ENCODE assay signal across 9 cellular contexts in genomic region chr19:39502640-39503417, GRCh38. TPM values are rescaled to one million over a fixed set of nuclear protein-coding genes. Genes with fewer than 3 reads are reported as not detected.
DNase-seq lines count a peak whose midpoint lies in the region; ATAC-seq, FAIRE-seq and TF ChIP-seq lines count a peak whose summit lies in the region.
"Had no signal": no experiment of that assay in that cellular context is flagged by ENCODE, and none has a peak within 500 bp of the region (broad histone marks: within the 10 kb centered on the region; RNA-seq: fewer than 3 reads in every experiment).

No MANE protein-coding gene starts in this region.

- WGBS in mammary epithelial cell (ENCODE audit: low coverage, missing lambda C conversion rate) = 30% methylated on average over 18 of the region's 69 CpGs
- WGBS in HepG2 (ENCODE audit: low lambda C conversion rate) = 44% methylated on average over 4 of the region's 69 CpGs

- H3K4me3 Mint-ChIP-seq in CD4-positive, CD25-positive, alpha-beta regulatory T cell = peak overlapping the region in 2 of 4 donors; percentile 52 to 83

- TF ChIP-seq EP300 in HepG2 (IDR thresholded peaks at IDR 0.05; ENCODE audit: low read depth in 2 of 2, low read length in 2 of 2) = no peak
- TF ChIP-seq EP300 in HepG2 (CRISPR knock-in tag; IDR thresholded peaks at IDR 0.05; ENCODE audit: borderline replicate concordance) = peak; percentile 56; the same call in 1 of the 2 replicates

- no peaks in the 10 kb centered on the region for H3K36me3 ChIP-seq in CD4-positive, CD25-positive, alpha-beta regulatory T cell (ENCODE audit: control insufficient read depth, insufficient read depth, low read length)
- H3K36me3 ChIP-seq in mammary epithelial cell (ENCODE audit: insufficient read depth, low read length) = no peaks in the 10 kb centered on the region
- H3K36me3 ChIP-seq in HepG2 (replicated peaks in 1 of 2; ENCODE audit: control insufficient read depth in 1 of 2, insufficient read depth in 2 of 2, low read length in 2 of 2) = no peaks in the 10 kb centered on the region

- BruUV-seq in mammary epithelial cell (replicated peaks; lab: Mats Ljungman, UMichigan) (no TSS peak), HepG2 (replicated peaks; lab: Mats Ljungman, UMichigan) (no TSS peak)

- H3K9ac ChIP-seq in mammary epithelial cell (ENCODE audit: insufficient read depth, low read length) = no peak overlapping the region
- no peak overlapping the region for H3K9ac ChIP-seq in HepG2 (ENCODE audit: insufficient read depth, low read depth, low read length)

- TF ChIP-seq RAD21 in HepG2 (CRISPR knock-in tag; IDR thresholded peaks at IDR 0.05) = peak; percentile 74

- no peak for TF ChIP-seq POLR2A in HepG2 (IDR thresholded peaks at IDR 0.05; ENCODE audit: insufficient read depth in 1 of 2, low read depth in 2 of 2, low read length in 2 of 2)

- peak; percentile 60 for FAIRE-seq in HepG2 (lab: Jason Lieb, UNC)

- CTCF ChIA-PET in mammary epithelial cell (lab: Charles Lee; ENCODE audit: low non-redundant PET) (no interaction called here), HepG2 (lab: Yijun Ruan, JAX; ENCODE audit: low intra/inter-chr PET ratio, low total read pairs) (interaction anchor here (0.7 to 1.1 kb wide), 2 partner anchors 29 to 30 kb away, joined by 3 read pairs; no protein-coding TSS in a partner anchor)

- H3K4me3 ChIP-seq in CD4-positive, CD25-positive, alpha-beta regulatory T cell (ENCODE audit: low read depth, low read length) = no peak overlapping the region
- H3K4me3 ChIP-seq in Jurkat, Clone E6-1 (ENCODE audit: low read length) = peak overlapping the region; percentile 22
- H3K4me3 ChIP-seq in mammary epithelial cell (replicated peaks in 1 of 3; ENCODE audit: insufficient read depth in 1 of 3, low read depth in 2 of 3, low read length in 3 of 3) (no peak overlapping the region), HepG2 (replicated peaks in 1 of 3; ENCODE audit: insufficient read depth in 1 of 3, low read depth in 2 of 3, low read length in 3 of 3) (peak overlapping the region in 1 of 3 experiments; percentile 16; a peak in 1 of 6 replicates)

- H3K36me3 Mint-ChIP-seq in CD4-positive, CD25-positive, alpha-beta regulatory T cell = peaks cover 4% of the 10 kb centered on the region

- intact Hi-C loops in mammary epithelial cell (cut with micrococcal nuclease) = loop anchor here (2.0 kb wide), 1 partner anchor 62 kb away; no protein-coding TSS in a partner anchor
- intact Hi-C loops in HepG2 (cut with micrococcal nuclease; ENCODE audit: unreplicated experiment) = no loop called here

- H3K9me3 Mint-ChIP-seq in CD4-positive, CD25-positive, alpha-beta regulatory T cell = peaks cover 0 to 7% (median 0%) of the 10 kb centered on the region in 7 donors

- no peak overlapping the region for H3K27ac ChIP-seq in CD4-positive, CD25-positive, alpha-beta regulatory T cell (ENCODE audit: insufficient read depth, low read length, poor library complexity, severe bottlenecking)
- H3K27ac ChIP-seq in mammary epithelial cell (ENCODE audit: insufficient read depth, low read depth, low read length) (no peak overlapping the region), HepG2 (ENCODE audit: extremely low read length, insufficient read depth, low read length) (no peak overlapping the region)

- in situ Hi-C loops in mammary epithelial cell (cut with MboI; ENCODE audit: low sequenced_read_pairs in 2 of 2) (no loop called here), HepG2 (cut with HindIII; ENCODE audit: extremely low pct_ligation_motif_present, low pct_unique_long_range_greater_than_20kb) (no loop called here)

- H3K4me2 ChIP-seq in mammary epithelial cell (ENCODE audit: insufficient read depth, low read depth, low read length) = peak overlapping the region; percentile 72
- H3K4me2 ChIP-seq in HepG2 (ENCODE audit: low read depth, low read length) = peak overlapping the region; percentile 29

- ATAC-seq in CD4-positive, CD25-positive, alpha-beta regulatory T cell (ENCODE audit: low read depth in 2 of 2) = peak; percentile 79 to 80
- ATAC-seq in HepG2 = peak; percentile 46
- ATAC-seq in GM21737 (IDR thresholded peaks at IDR 0.05; ENCODE audit: unreplicated experiment) = no peak
- no peak for ATAC-seq in GM21360 (IDR thresholded peaks at IDR 0.05; ENCODE audit: unreplicated experiment)

- DNase-seq in CD4-positive, CD25-positive, alpha-beta regulatory T cell = peak; percentile 63 to 86 (median 75)
- DNase-seq in Jurkat, Clone E6-1 (ENCODE audit: low read depth, low spot score) = peak; percentile 75
- peak; percentile 52 to 67 (median 57) for DNase-seq in activated CD4-positive, CD25-positive, alpha-beta regulatory T cell (lab: John Stamatoyannopoulos, UW)
- DNase-seq in mammary epithelial cell = peak; percentile 53
- peak; percentile 56 for DNase-seq in HepG2 (ENCODE audit: low spot score)
- peak; percentile 35 to 50 for DNase-seq in stimulated activated CD8-positive, alpha-beta memory T cell treated with anti-CD3 and anti-CD28 coated beads, Interleukin-15, amount 100 ng/mL, for 4 hours (ENCODE audit: low read depth in 2 of 2)

- peaks cover 33% of the 10 kb centered on the region for H3K4me1 ChIP-seq in CD4-positive, CD25-positive, alpha-beta regulatory T cell (ENCODE audit: control insufficient read depth, insufficient read depth, low read length, poor library complexity, severe bottlenecking)
- H3K4me1 ChIP-seq in mammary epithelial cell (ENCODE audit: insufficient read depth, low read length) (peaks cover 16% of the 10 kb centered on the region), HepG2 (ENCODE audit: insufficient read depth, low read length) (peaks cover 39% of the 10 kb centered on the region)

- H3K27me3 ChIP-seq in CD4-positive, CD25-positive, alpha-beta regulatory T cell (ENCODE audit: control insufficient read depth, insufficient read depth, low read length) = peaks cover 20% of the 10 kb centered on the region
- H3K27me3 ChIP-seq in mammary epithelial cell (ENCODE audit: insufficient read depth, low read length) (peaks cover 16% of the 10 kb centered on the region), HepG2 (ENCODE audit: control insufficient read depth in 1 of 2, insufficient read depth in 2 of 2, low read length in 2 of 2) (peaks cover 20 to 75% of the 10 kb centered on the region in 2 experiments)

- POLR2A ChIA-PET in HepG2 (lab: Yijun Ruan, JAX) = interaction anchor here (0.6 to 1.0 kb wide), 2 partner anchors 22 to 67 kb away, joined by 3 to 6 read pairs; partner anchors contain the start of genes RPS16 and TIMM50

- H3K79me2 ChIP-seq in mammary epithelial cell (ENCODE audit: insufficient read depth, low read length) (no peaks in the 10 kb centered on the region), HepG2 (ENCODE audit: insufficient read depth, low read length) (no peaks in the 10 kb centered on the region)

- peaks cover 76% of the 10 kb centered on the region for H3K27me3 Mint-ChIP-seq in CD4-positive, CD25-positive, alpha-beta regulatory T cell

- TF ChIP-seq CTCF in mammary epithelial cell (conservative IDR thresholded peaks at IDR 0.05 in 1 of 2, IDR thresholded peaks at IDR 0.05 in 1 of 2; ENCODE audit: extremely low read depth in 1 of 2, insufficient read depth in 1 of 2, low read depth in 1 of 2, low read length in 2 of 2) (peak; percentile 61 to 67), HepG2 (CRISPR knock-in tag; IDR thresholded peaks at IDR 0.05) (peak; percentile 79)

- peak overlapping the region in 1 of 3 donors; percentile 83 for H3K27ac Mint-ChIP-seq in CD4-positive, CD25-positive, alpha-beta regulatory T cell

- dilution Hi-C loops in mammary epithelial cell (cut with HindIII; ENCODE audit: low sequenced_read_pairs) = loop anchor here (5.0 kb wide), 3 partner anchors 39 to 106 kb away; partner anchors contain the start of gene EID2

- no peaks in the 10 kb centered on the region for H3K9me3 ChIP-seq in CD4-positive, CD25-positive, alpha-beta regulatory T cell (ENCODE audit: control insufficient read depth in 2 of 2, low read length in 2 of 2)
- H3K9me3 ChIP-seq in mammary epithelial cell (replicated peaks; ENCODE audit: insufficient read depth, low read length) = no peaks in the 10 kb centered on the region
- H3K9me3 ChIP-seq in HepG2 (ENCODE audit: low read length) = no peaks in the 10 kb centered on the region

- H4K20me1 ChIP-seq in mammary epithelial cell (ENCODE audit: insufficient read depth, low read length) (no peaks in the 10 kb centered on the region), HepG2 (ENCODE audit: insufficient read depth, low read length) (no peaks in the 10 kb centered on the region)

- peak overlapping the region; percentile 78 for H2AFZ ChIP-seq in mammary epithelial cell (ENCODE audit: low read depth, low read length)
- no peak overlapping the region for H2AFZ ChIP-seq in HepG2 (ENCODE audit: low read length)

- H3K4me1 Mint-ChIP-seq in CD4-positive, CD25-positive, alpha-beta regulatory T cell = peaks cover 0 to 42% (median 26%) of the 10 kb centered on the region in 4 donors

RNA-seq across cellular contexts. Expression of gene DLL3, which starts 4.1 kb away (rescaled TPM):
- 0.17 TPM for total RNA-seq in CD4-positive, CD25-positive, alpha-beta regulatory T cell
- under 1 TPM in 1 of 4 donors, not detected in 3; 0.13 TPM for polyA plus RNA-seq in CD4-positive, CD25-positive, alpha-beta regulatory T cell
- 6.9 TPM for polyA plus RNA-seq in Jurkat, Clone E6-1 (2012; ENCODE audit: insufficient read depth, insufficient read length)
- total RNA-seq in mammary epithelial cell (1 to 10 TPM in 1 of 2 donors, under 1 TPM in 1; 0.33 to 1.9 TPM), HepG2 (2016; rRNA removed; fragmentation: Illumina TruSeq; extraction: Trizol) (0.35 and 0.53 TPM in 2 replicates)
- polyA plus RNA-seq in mammary epithelial cell (1.9 TPM), HepG2 (2011; rRNA removed) (0.55 and 0.60 TPM in 2 replicates)
- polyA minus RNA-seq in mammary epithelial cell = not detected
- total RNA-seq in HepG2 (2016; cell fraction: cytosol; rRNA removed; fragmentation: Illumina TruSeq; extraction: Trizol; ENCODE audit: low read depth) = 1.4 and 1.6 TPM in 2 replicates
- 0.28 and 0.37 TPM in 2 replicates for total RNA-seq in HepG2 (2016; cell fraction: insoluble cytoplasmic fraction; rRNA removed; fragmentation: Illumina TruSeq; extraction: Trizol)
- 0.90 and 0.93 TPM in 2 replicates for total RNA-seq in HepG2 (2016; cell fraction: membrane; rRNA removed; fragmentation: Illumina TruSeq; extraction: Trizol)
- total RNA-seq in HepG2 (2016; cell fraction: nucleus; rRNA removed; fragmentation: Illumina TruSeq; extraction: Trizol) = 0.16 and 0.31 TPM in 2 replicates
- polyA plus RNA-seq in HepG2 (2011; cell fraction: cytosol; rRNA removed) = 0.60 and 0.64 TPM in 2 replicates
- 0.27 and 0.33 TPM in 2 replicates for polyA plus RNA-seq in HepG2 (2011; cell fraction: nucleus; rRNA removed)
- 0.39 and 0.51 TPM in 2 replicates for polyA plus RNA-seq in HepG2 (2012)
- 1.9 and 2.0 TPM in 2 replicates for polyA plus RNA-seq in HepG2 (2016; cell fraction: cytosol; fragmentation: Illumina TruSeq; extraction: Trizol; ENCODE audit: low read depth)
- 0.54 and 0.55 TPM in 2 replicates for polyA plus RNA-seq in HepG2 (2016; cell fraction: insoluble cytoplasmic fraction; fragmentation: Illumina TruSeq; extraction: Trizol; ENCODE audit: low read depth)
- polyA plus RNA-seq in HepG2 (2016; cell fraction: membrane; fragmentation: Illumina TruSeq; extraction: Trizol; ENCODE audit: low read depth) = 0.90 and 1.1 TPM in 2 replicates
- 0.41 TPM in 2 replicates for polyA plus RNA-seq in HepG2 (2016; cell fraction: nucleus; fragmentation: Illumina TruSeq; extraction: Trizol; ENCODE audit: insufficient read depth, low read depth)
- 0.42 and 0.63 TPM in 2 replicates for polyA minus RNA-seq in HepG2 (2011; rRNA and poly(A)+ RNA removed; ENCODE audit: low replicate concordance)
- polyA minus RNA-seq in HepG2 (2011; cell fraction: cytosol; rRNA and poly(A)+ RNA removed) = not detected in 2 replicates
- 0.25 and 0.39 TPM in 2 replicates for polyA minus RNA-seq in HepG2 (2011; cell fraction: nucleus; rRNA and poly(A)+ RNA removed)
- total RNA-seq: skeletal muscle tissue had no signal

RNA-seq across cellular contexts. Expression of gene SELENOV, which starts 12.1 kb away (rescaled TPM):
- not detected for total RNA-seq in CD4-positive, CD25-positive, alpha-beta regulatory T cell
- not detected for polyA plus RNA-seq in CD4-positive, CD25-positive, alpha-beta regulatory T cell
- not detected for polyA plus RNA-seq in Jurkat, Clone E6-1 (2012; ENCODE audit: insufficient read depth, insufficient read length)
- not detected for total RNA-seq in mammary epithelial cell
- not detected for polyA plus RNA-seq in mammary epithelial cell
- polyA minus RNA-seq in mammary epithelial cell = not detected
- not detected in 2 replicates for total RNA-seq in HepG2 (2016; rRNA removed; fragmentation: Illumina TruSeq; extraction: Trizol)
- total RNA-seq in HepG2 (2016; cell fraction: cytosol; rRNA removed; fragmentation: Illumina TruSeq; extraction: Trizol; ENCODE audit: low read depth) = not detected in 2 replicates
- total RNA-seq in HepG2 (2016; cell fraction: insoluble cytoplasmic fraction; rRNA removed; fragmentation: Illumina TruSeq; extraction: Trizol) = not detected in 2 replicates
- not detected in 2 replicates for total RNA-seq in HepG2 (2016; cell fraction: membrane; rRNA removed; fragmentation: Illumina TruSeq; extraction: Trizol)
- total RNA-seq in HepG2 (2016; cell fraction: nucleus; rRNA removed; fragmentation: Illumina TruSeq; extraction: Trizol) = 0.47 TPM in 1 of 2 replicates, not detected in the other
- polyA plus RNA-seq in HepG2 (2011; rRNA removed) = not detected in 2 replicates
- polyA plus RNA-seq in HepG2 (2011; cell fraction: cytosol; rRNA removed) = not detected in 2 replicates
- 0.17 and 0.76 TPM in 2 replicates for polyA plus RNA-seq in HepG2 (2011; cell fraction: nucleus; rRNA removed)
- polyA plus RNA-seq in HepG2 (2012) = not detected in 2 replicates
- not detected in 2 replicates for polyA plus RNA-seq in HepG2 (2016; cell fraction: cytosol; fragmentation: Illumina TruSeq; extraction: Trizol; ENCODE audit: low read depth)
- polyA plus RNA-seq in HepG2 (2016; cell fraction: insoluble cytoplasmic fraction; fragmentation: Illumina TruSeq; extraction: Trizol; ENCODE audit: low read depth) = not detected in 2 replicates
- polyA plus RNA-seq in HepG2 (2016; cell fraction: membrane; fragmentation: Illumina TruSeq; extraction: Trizol; ENCODE audit: low read depth) = not detected in 2 replicates
- not detected in 2 replicates for polyA plus RNA-seq in HepG2 (2016; cell fraction: nucleus; fragmentation: Illumina TruSeq; extraction: Trizol; ENCODE audit: insufficient read depth, low read depth)
- polyA minus RNA-seq in HepG2 (2011; rRNA and poly(A)+ RNA removed; ENCODE audit: low replicate concordance) = not detected in 2 replicates
- polyA minus RNA-seq in HepG2 (2011; cell fraction: cytosol; rRNA and poly(A)+ RNA removed) = not detected in 2 replicates
- polyA minus RNA-seq in HepG2 (2011; cell fraction: nucleus; rRNA and poly(A)+ RNA removed) = not detected in 2 replicates
- total RNA-seq: skeletal muscle tissue had no signal

RNA-seq across cellular contexts. Expression of gene TIMM50, which starts 22.2 kb away (rescaled TPM):
- 45.3 TPM for total RNA-seq in CD4-positive, CD25-positive, alpha-beta regulatory T cell
- polyA plus RNA-seq in CD4-positive, CD25-positive, alpha-beta regulatory T cell = 10 to 100 TPM; 35.4 to 47.4 (median 40.2) TPM
- 137 TPM for polyA plus RNA-seq in Jurkat, Clone E6-1 (2012; ENCODE audit: insufficient read depth, insufficient read length)
- total RNA-seq in mammary epithelial cell = 10 to 100 TPM; 36.0 to 96.0 TPM
- 75.8 TPM for polyA plus RNA-seq in mammary epithelial cell
- polyA minus RNA-seq in mammary epithelial cell = 138 TPM
- total RNA-seq in HepG2 (2016; rRNA removed; fragmentation: Illumina TruSeq; extraction: Trizol) = 89.1 and 91.1 TPM in 2 replicates
- 37.5 and 47.3 TPM in 2 replicates for total RNA-seq in HepG2 (2016; cell fraction: cytosol; rRNA removed; fragmentation: Illumina TruSeq; extraction: Trizol; ENCODE audit: low read depth)
- 85.4 and 88.5 TPM in 2 replicates for total RNA-seq in HepG2 (2016; cell fraction: insoluble cytoplasmic fraction; rRNA removed; fragmentation: Illumina TruSeq; extraction: Trizol)
- total RNA-seq in HepG2 (2016; cell fraction: membrane; rRNA removed; fragmentation: Illumina TruSeq; extraction: Trizol) = 43.0 and 47.2 TPM in 2 replicates
- total RNA-seq in HepG2 (2016; cell fraction: nucleus; rRNA removed; fragmentation: Illumina TruSeq; extraction: Trizol) = 57.0 and 65.5 TPM in 2 replicates
- 90.0 and 92.5 TPM in 2 replicates for polyA plus RNA-seq in HepG2 (2011; rRNA removed)
- polyA plus RNA-seq in HepG2 (2011; cell fraction: cytosol; rRNA removed) = 85.2 and 108 TPM in 2 replicates
- 135 and 143 TPM in 2 replicates for polyA plus RNA-seq in HepG2 (2011; cell fraction: nucleus; rRNA removed)
- polyA plus RNA-seq in HepG2 (2012) = 65.0 and 84.2 TPM in 2 replicates
- 41.8 and 47.0 TPM in 2 replicates for polyA plus RNA-seq in HepG2 (2016; cell fraction: cytosol; fragmentation: Illumina TruSeq; extraction: Trizol; ENCODE audit: low read depth)
- polyA plus RNA-seq in HepG2 (2016; cell fraction: insoluble cytoplasmic fraction; fragmentation: Illumina TruSeq; extraction: Trizol; ENCODE audit: low read depth) = 88.6 and 92.5 TPM in 2 replicates
- polyA plus RNA-seq in HepG2 (2016; cell fraction: membrane; fragmentation: Illumina TruSeq; extraction: Trizol; ENCODE audit: low read depth) = 38.0 and 40.4 TPM in 2 replicates
- polyA plus RNA-seq in HepG2 (2016; cell fraction: nucleus; fragmentation: Illumina TruSeq; extraction: Trizol; ENCODE audit: insufficient read depth, low read depth) = 111 and 123 TPM in 2 replicates
- polyA minus RNA-seq in HepG2 (2011; rRNA and poly(A)+ RNA removed; ENCODE audit: low replicate concordance) = 121 and 194 TPM in 2 replicates
- 41.5 and 44.7 TPM in 2 replicates for polyA minus RNA-seq in HepG2 (2011; cell fraction: cytosol; rRNA and poly(A)+ RNA removed)
- polyA minus RNA-seq in HepG2 (2011; cell fraction: nucleus; rRNA and poly(A)+ RNA removed) = 42.4 and 52.5 TPM in 2 replicates

RNA-seq across cellular contexts. Expression of gene EID2B, which starts 29.8 kb away (rescaled TPM):
- 4.8 TPM for total RNA-seq in CD4-positive, CD25-positive, alpha-beta regulatory T cell
- 10 to 100 TPM in 3 of 4 donors, 1 to 10 TPM in 1; 7.3 to 11.3 (median 10.3) TPM for polyA plus RNA-seq in CD4-positive, CD25-positive, alpha-beta regulatory T cell
- 2.8 TPM for polyA plus RNA-seq in Jurkat, Clone E6-1 (2012; ENCODE audit: insufficient read depth, insufficient read length)
- 1 to 10 TPM; 2.5 to 3.3 TPM for total RNA-seq in mammary epithelial cell
- polyA plus RNA-seq in mammary epithelial cell = 4.3 TPM
- 1.4 TPM for polyA minus RNA-seq in mammary epithelial cell
- total RNA-seq in HepG2 (2016; rRNA removed; fragmentation: Illumina TruSeq; extraction: Trizol) = 3.6 and 3.7 TPM in 2 replicates
- total RNA-seq in HepG2 (2016; cell fraction: cytosol; rRNA removed; fragmentation: Illumina TruSeq; extraction: Trizol; ENCODE audit: low read depth) = 1.1 and 1.4 TPM in 2 replicates
- total RNA-seq in HepG2 (2016; cell fraction: insoluble cytoplasmic fraction; rRNA removed; fragmentation: Illumina TruSeq; extraction: Trizol) = 4.1 TPM in 2 replicates
- total RNA-seq in HepG2 (2016; cell fraction: membrane; rRNA removed; fragmentation: Illumina TruSeq; extraction: Trizol) = 2.8 and 2.9 TPM in 2 replicates
- total RNA-seq in HepG2 (2016; cell fraction: nucleus; rRNA removed; fragmentation: Illumina TruSeq; extraction: Trizol) = 2.5 and 3.7 TPM in 2 replicates
- 2.2 and 2.5 TPM in 2 replicates for polyA plus RNA-seq in HepG2 (2011; rRNA removed)
- 2.4 and 2.9 TPM in 2 replicates for polyA plus RNA-seq in HepG2 (2011; cell fraction: cytosol; rRNA removed)
- 1.6 and 6.8 TPM in 2 replicates for polyA plus RNA-seq in HepG2 (2011; cell fraction: nucleus; rRNA removed)
- 1.7 and 2.6 TPM in 2 replicates for polyA plus RNA-seq in HepG2 (2012)
- 0.73 and 0.79 TPM in 2 replicates for polyA plus RNA-seq in HepG2 (2016; cell fraction: cytosol; fragmentation: Illumina TruSeq; extraction: Trizol; ENCODE audit: low read depth)
- polyA plus RNA-seq in HepG2 (2016; cell fraction: insoluble cytoplasmic fraction; fragmentation: Illumina TruSeq; extraction: Trizol; ENCODE audit: low read depth) = 3.1 and 4.0 TPM in 2 replicates
- 1.5 and 1.8 TPM in 2 replicates for polyA plus RNA-seq in HepG2 (2016; cell fraction: membrane; fragmentation: Illumina TruSeq; extraction: Trizol; ENCODE audit: low read depth)
- polyA plus RNA-seq in HepG2 (2016; cell fraction: nucleus; fragmentation: Illumina TruSeq; extraction: Trizol; ENCODE audit: insufficient read depth, low read depth) = 4.2 TPM in 2 replicates
- polyA minus RNA-seq in HepG2 (2011; rRNA and poly(A)+ RNA removed; ENCODE audit: low replicate concordance) = 1.7 and 2.3 TPM in 2 replicates
- 0.99 and 1.4 TPM in 2 replicates for polyA minus RNA-seq in HepG2 (2011; cell fraction: cytosol; rRNA and poly(A)+ RNA removed)
- polyA minus RNA-seq in HepG2 (2011; cell fraction: nucleus; rRNA and poly(A)+ RNA removed) = 2.2 and 3.0 TPM in 2 replicates

RNA-seq across cellular contexts. Expression of gene EID2, which starts 37.1 kb away (rescaled TPM):
- 13.1 TPM for total RNA-seq in CD4-positive, CD25-positive, alpha-beta regulatory T cell
- polyA plus RNA-seq in CD4-positive, CD25-positive, alpha-beta regulatory T cell = 10 to 100 TPM; 20.2 to 32.7 (median 23.8) TPM
- polyA plus RNA-seq in Jurkat, Clone E6-1 (2012; ENCODE audit: insufficient read depth, insufficient read length) = 19.3 TPM
- total RNA-seq in mammary epithelial cell (10 to 100 TPM in 1 of 2 donors, 1 to 10 TPM in 1; 9.7 to 15.0 TPM), HepG2 (2016; rRNA removed; fragmentation: Illumina TruSeq; extraction: Trizol) (13.8 and 14.1 TPM in 2 replicates)
- polyA plus RNA-seq in mammary epithelial cell (6.7 TPM), HepG2 (2011; rRNA removed) (3.7 and 5.1 TPM in 2 replicates)
- 1.4 TPM for polyA minus RNA-seq in mammary epithelial cell
- 3.2 and 3.6 TPM in 2 replicates for total RNA-seq in HepG2 (2016; cell fraction: cytosol; rRNA removed; fragmentation: Illumina TruSeq; extraction: Trizol; ENCODE audit: low read depth)
- 14.0 and 14.4 TPM in 2 replicates for total RNA-seq in HepG2 (2016; cell fraction: insoluble cytoplasmic fraction; rRNA removed; fragmentation: Illumina TruSeq; extraction: Trizol)
- 5.5 and 6.4 TPM in 2 replicates for total RNA-seq in HepG2 (2016; cell fraction: membrane; rRNA removed; fragmentation: Illumina TruSeq; extraction: Trizol)
- 5.3 and 7.2 TPM in 2 replicates for total RNA-seq in HepG2 (2016; cell fraction: nucleus; rRNA removed; fragmentation: Illumina TruSeq; extraction: Trizol)
- 3.5 and 4.1 TPM in 2 replicates for polyA plus RNA-seq in HepG2 (2011; cell fraction: cytosol; rRNA removed)
- polyA plus RNA-seq in HepG2 (2011; cell fraction: nucleus; rRNA removed) = 2.3 TPM in 2 replicates
- 7.8 and 11.2 TPM in 2 replicates for polyA plus RNA-seq in HepG2 (2012)
- polyA plus RNA-seq in HepG2 (2016; cell fraction: cytosol; fragmentation: Illumina TruSeq; extraction: Trizol; ENCODE audit: low read depth) = 3.3 and 3.7 TPM in 2 replicates
- polyA plus RNA-seq in HepG2 (2016; cell fraction: insoluble cytoplasmic fraction; fragmentation: Illumina TruSeq; extraction: Trizol; ENCODE audit: low read depth) = 21.5 and 23.1 TPM in 2 replicates
- polyA plus RNA-seq in HepG2 (2016; cell fraction: membrane; fragmentation: Illumina TruSeq; extraction: Trizol; ENCODE audit: low read depth) = 4.6 and 5.5 TPM in 2 replicates
- polyA plus RNA-seq in HepG2 (2016; cell fraction: nucleus; fragmentation: Illumina TruSeq; extraction: Trizol; ENCODE audit: insufficient read depth, low read depth) = 11.3 and 14.0 TPM in 2 replicates
- 2.5 and 3.4 TPM in 2 replicates for polyA minus RNA-seq in HepG2 (2011; rRNA and poly(A)+ RNA removed; ENCODE audit: low replicate concordance)
- polyA minus RNA-seq in HepG2 (2011; cell fraction: cytosol; rRNA and poly(A)+ RNA removed) = 4.6 and 6.5 TPM in 2 replicates
- 1.9 and 3.0 TPM in 2 replicates for polyA minus RNA-seq in HepG2 (2011; cell fraction: nucleus; rRNA and poly(A)+ RNA removed)

Comparison
In these comparisons a context has a peak if more than half of its experiments do, and no peak if none do; other contexts are left out.
1. ATAC-seq: peak in CD4-positive, CD25-positive, alpha-beta regulatory T cell (2 of 2) and HepG2 (single experiment); none in GM21737 (single experiment) and GM21360 (single experiment).
2. Peak in every context shown above with its lines, with median percentiles within 50 percentile points of each other: DNase-seq.